1 cellular context compared by ENCODE assay signal in genomic region chr16:30619207-30619606, GRCh38.
TF ChIP-seq lines count a peak whose summit lies in the region.

No MANE protein-coding gene starts in this region.

TF ChIP-seq in HepG2, 621 proteins besides CTCF, POLR2A, EP300 and RAD21:
- TF ChIP-seq CEBPG (CRISPR knock-in tag; IDR thresholded peaks at IDR 0.05) (peak; percentile 62), CEBPB (IDR thresholded peaks at IDR 0.05; ENCODE audit: borderline replicate concordance, low read depth, low read length) (peak; percentile 91), ZNF143 (CRISPR knock-in tag; IDR thresholded peaks at IDR 0.05) (no peak), ZNF17 (CRISPR knock-in tag; IDR thresholded peaks at IDR 0.05) (no peak)
